16 cellular contexts compared by ENCODE assay signal in genomic region chr2:209305026-209305425, GRCh38.
"Had no signal": no experiment of that assay in that cellular context is flagged by ENCODE, and none has a peak within 500 bp of the region (broad histone marks: within the 10 kb centered on the region; RNA-seq: fewer than 3 reads in every experiment).

No MANE protein-coding gene starts in this region.

- H3K4me1 ChIP-seq: esophagus squamous epithelium, gastroesophageal sphincter had no signal

- H3K4me3 ChIP-seq: esophagus squamous epithelium, gastroesophageal sphincter, ovary, smooth muscle cell had no signal

- H3K9me3 ChIP-seq: esophagus squamous epithelium, gastroesophageal sphincter, ovary had no signal

- FAIRE-seq: colon, islet of Langerhans had no signal

- H3K4me2 ChIP-seq: smooth muscle cell had no signal

- H3K4me1 Mint-ChIP-seq: naive thymus-derived CD8-positive, alpha-beta T cell; neural crest cell had no signal

- H3K36me3 Mint-ChIP-seq: naive thymus-derived CD8-positive, alpha-beta T cell had no signal

- H3K27me3 ChIP-seq: esophagus squamous epithelium, ovary had no signal

- H3K4me3 Mint-ChIP-seq: naive thymus-derived CD8-positive, alpha-beta T cell; neural crest cell had no signal

- H3K27ac Mint-ChIP-seq: naive thymus-derived CD8-positive, alpha-beta T cell had no signal

- H3K36me3 ChIP-seq: esophagus squamous epithelium, gastroesophageal sphincter, ovary had no signal

- DNase-seq: dermis blood vessel endothelial cell; esophagus squamous epithelium; foreskin fibroblast; glutamatergic neuron; kidney glomerular epithelial cell; naive thymus-derived CD8-positive, alpha-beta T cell; nucleus accumbens; ovary; right cardiac atrium; stimulated activated CD4-positive, alpha-beta T cell treated with anti-CD3 and anti-CD28 coated beads, Interleukin-2, amount 100 ng/mL, for 48 hours; stimulated activated naive CD4-positive, alpha-beta T cell treated with Interleukin-2 at 50 U/mL for 16 hours had no signal

- H3K27ac ChIP-seq: esophagus squamous epithelium, gastroesophageal sphincter, ovary had no signal

- H3K9me3 Mint-ChIP-seq: neural crest cell had no signal
